Comparison of ENCODE assay signal across 24 cellular contexts in the genomic region with DNA sequence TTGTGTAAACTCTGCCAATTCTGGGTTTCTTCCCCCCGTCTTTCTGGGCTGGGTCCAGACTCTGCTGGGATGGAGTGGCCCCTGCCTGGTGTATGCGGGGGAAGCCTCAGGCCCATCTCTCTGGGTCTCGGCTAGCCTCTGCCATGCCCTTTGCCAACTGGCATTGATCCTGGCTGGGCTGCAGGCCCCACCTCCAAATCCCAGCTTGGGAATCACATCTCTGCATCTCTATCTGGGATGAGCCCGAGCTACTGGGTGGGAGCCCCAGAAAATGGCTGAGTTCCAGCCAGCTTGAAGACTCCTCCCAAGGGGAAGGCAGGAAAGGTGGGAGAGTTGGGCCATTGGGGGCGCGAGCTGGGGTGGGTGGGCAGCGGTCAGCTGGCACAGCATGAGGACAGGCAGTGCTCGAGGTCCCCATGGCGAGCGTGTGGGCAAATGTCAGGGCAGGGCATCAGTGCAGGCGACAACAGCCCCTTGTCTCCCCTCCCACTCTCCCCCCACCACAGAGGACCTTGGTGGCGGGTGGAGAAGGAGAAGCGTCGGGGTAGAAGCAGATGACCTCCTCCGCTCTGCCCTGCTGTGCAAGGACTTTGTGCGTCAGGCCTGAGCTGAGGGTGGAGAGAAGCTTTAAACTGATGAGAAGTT.
"Had no signal": no experiment of that assay in that cellular context is flagged by ENCODE, and none has a peak within 500 bp of the region (broad histone marks: within the 10 kb centered on the region; RNA-seq: fewer than 3 reads in every experiment).

No MANE protein-coding gene starts in this region.

- H3K4me1 Mint-ChIP-seq: immature natural killer cell; memory B cell; naive thymus-derived CD4-positive, alpha-beta T cell; stimulated activated effector memory CD8-positive, alpha-beta T cell treated with anti-CD3 and anti-CD28 coated beads, Interleukin-12 subunit alpha, Interleukin-12 subunit beta, amount 100 ng/mL, for 72 hours had no signal

- H3K4me1 ChIP-seq: left ventricle myocardium inferior, neural progenitor cell, tibial artery had no signal

- ATAC-seq: naive thymus-derived CD4-positive, alpha-beta T cell; right cardiac atrium; sciatic nerve; stimulated activated effector memory CD8-positive, alpha-beta T cell treated with anti-CD3 and anti-CD28 coated beads, Interleukin-12 subunit alpha, Interleukin-12 subunit beta, amount 100 ng/mL, for 72 hours had no signal

- H3K9me3 Mint-ChIP-seq: immature natural killer cell; memory B cell; naive thymus-derived CD4-positive, alpha-beta T cell; neural progenitor cell; stimulated activated effector memory CD8-positive, alpha-beta T cell treated with anti-CD3 and anti-CD28 coated beads, Interleukin-12 subunit alpha, Interleukin-12 subunit beta, amount 100 ng/mL, for 72 hours; stimulated activated naive CD8-positive, alpha-beta T cell treated with anti-CD3 and anti-CD28 coated beads, Interleukin-15, Interleukin-2, amounts not matched to agents 100 ng/mL and 50 ng/mL, for 24 hours had no signal

- H3K27me3 Mint-ChIP-seq: naive thymus-derived CD4-positive, alpha-beta T cell; stimulated activated naive CD8-positive, alpha-beta T cell treated with anti-CD3 and anti-CD28 coated beads, Interleukin-15, Interleukin-2, amounts not matched to agents 100 ng/mL and 50 ng/mL, for 24 hours had no signal

- H3K9me3 ChIP-seq: left ventricle myocardium inferior, mucosa of descending colon, ovary, prostate gland, suprapubic skin, thoracic aorta, tibial artery, vagina had no signal

- H3K36me3 ChIP-seq: left ventricle myocardium inferior, neural progenitor cell, ovary, prostate gland, suprapubic skin, thoracic aorta, tibial artery, vagina had no signal

- H3K36me3 Mint-ChIP-seq: immature natural killer cell; memory B cell; naive thymus-derived CD4-positive, alpha-beta T cell; neural progenitor cell; stimulated activated effector memory CD8-positive, alpha-beta T cell treated with anti-CD3 and anti-CD28 coated beads, Interleukin-12 subunit alpha, Interleukin-12 subunit beta, amount 100 ng/mL, for 72 hours had no signal

- H3K27me3 ChIP-seq: neural progenitor cell, ovary, vagina had no signal

- H3K27ac Mint-ChIP-seq: immature natural killer cell; memory B cell; naive thymus-derived CD4-positive, alpha-beta T cell; nephron progenitor cell; neural progenitor cell; stimulated activated effector memory CD8-positive, alpha-beta T cell treated with anti-CD3 and anti-CD28 coated beads, Interleukin-12 subunit alpha, Interleukin-12 subunit beta, amount 100 ng/mL, for 72 hours; stimulated activated naive CD8-positive, alpha-beta T cell treated with anti-CD3 and anti-CD28 coated beads, Interleukin-15, Interleukin-2, amounts not matched to agents 100 ng/mL and 50 ng/mL, for 24 hours had no signal

- H3K4me3 Mint-ChIP-seq: immature natural killer cell; memory B cell; naive thymus-derived CD4-positive, alpha-beta T cell; nephron progenitor cell; neural progenitor cell; stimulated activated effector memory CD8-positive, alpha-beta T cell treated with anti-CD3 and anti-CD28 coated beads, Interleukin-12 subunit alpha, Interleukin-12 subunit beta, amount 100 ng/mL, for 72 hours; stimulated activated naive CD8-positive, alpha-beta T cell treated with anti-CD3 and anti-CD28 coated beads, Interleukin-15, Interleukin-2, amounts not matched to agents 100 ng/mL and 50 ng/mL, for 24 hours had no signal

- H3K27ac ChIP-seq: left ventricle myocardium inferior, neural progenitor cell, ovary, prostate gland, skin epidermis, suprapubic skin, thoracic aorta, tibial artery, vagina had no signal

- H3K4me3 ChIP-seq: left ventricle myocardium inferior, mucosa of descending colon, neural progenitor cell, ovary, prostate gland, skin epidermis, suprapubic skin, thoracic aorta, tibial artery, vagina had no signal

- DNase-seq: hypothalamus; immature natural killer cell; left ventricle myocardium inferior; midbrain; mucosa of descending colon; naive thymus-derived CD4-positive, alpha-beta T cell; nephron progenitor cell; ovary; retina; right cardiac atrium; stimulated activated CD4-positive, alpha-beta T cell treated with anti-CD3 and anti-CD28 coated beads, Interleukin-4, amount 100 ng/mL, for 24 hours; stimulated activated naive CD4-positive, alpha-beta T cell; trophoblast cell had no signal
